15 cellular contexts compared by ENCODE assay signal in genomic region chr19:19534556-19535265, GRCh38. TPM values are rescaled to one million over a fixed set of nuclear protein-coding genes. Genes with fewer than 3 reads are reported as not detected.
DNase-seq lines count a peak whose midpoint lies in the region; FAIRE-seq and TF ChIP-seq lines count a peak whose summit lies in the region.
"Had no signal": no experiment of that assay in that cellular context is flagged by ENCODE, and none has a peak within 500 bp of the region (broad histone marks: within the 10 kb centered on the region; RNA-seq: fewer than 3 reads in every experiment).

No MANE protein-coding gene starts in this region.

- POLR2A ChIA-PET in activated CD4-positive, alpha-beta memory T cell treated with anti-CD3 and anti-CD28 coated beads, Interleukin-2, amount 10 ng/mL, durations not matched to agents 7 days and 5 days (lab: Charles Lee): interaction anchor here (0.8 to 1.0 kb wide), 2 partner anchors 85 to 109 kb away, joined by 3 read pairs; partner anchors contain the start of gene GMIP

- no peak for TF ChIP-seq POLR2A in suprapubic skin (IDR thresholded peaks at IDR 0.05)

- H3K9me3 Mint-ChIP-seq in astrocyte (ENCODE audit: unreplicated experiment) (peaks cover 2% of the 10 kb centered on the region), neural crest cell (no peaks in the 10 kb centered on the region), osteocyte (ENCODE audit: unreplicated experiment) (no peaks in the 10 kb centered on the region)
- no peaks in the 10 kb centered on the region for H3K9me3 Mint-ChIP-seq in activated CD4-positive, alpha-beta memory T cell treated with anti-CD3 and anti-CD28 coated beads, Interleukin-2, amount 10 ng/mL, durations not matched to agents 7 days and 5 days

- H3K4me2 ChIP-seq in astrocyte (ENCODE audit: low read length): no peak overlapping the region
- H3K4me2 ChIP-seq: PC-9 had no signal

- no peak overlapping the region for H3K4me3 ChIP-seq in astrocyte (ENCODE audit: insufficient read depth, low read depth, low read length)
- no peak overlapping the region for H3K4me3 ChIP-seq in suprapubic skin
- H3K4me3 ChIP-seq: PC-9, SK-N-MC had no signal

- H3K9me3 ChIP-seq in astrocyte (ENCODE audit: insufficient read depth, low read depth, low read length): no peaks in the 10 kb centered on the region
- no peaks in the 10 kb centered on the region for H3K9me3 ChIP-seq in suprapubic skin

- no peak for FAIRE-seq in astrocyte (lab: Jason Lieb, UNC)

- H3K4me1 Mint-ChIP-seq in astrocyte (ENCODE audit: low read depth, unreplicated experiment) (peaks cover 29% of the 10 kb centered on the region), neural crest cell (peaks cover 38% of the 10 kb centered on the region), osteocyte (ENCODE audit: unreplicated experiment) (peaks cover 30% of the 10 kb centered on the region)
- peaks cover 21% of the 10 kb centered on the region for H3K4me1 Mint-ChIP-seq in activated CD4-positive, alpha-beta memory T cell treated with anti-CD3 and anti-CD28 coated beads, Interleukin-2, amount 10 ng/mL, durations not matched to agents 7 days and 5 days

- WGBS in suprapubic skin: 81% methylated on average over 25 of the region's 27 CpGs

- peaks cover 22% of the 10 kb centered on the region for H4K20me1 ChIP-seq in astrocyte (ENCODE audit: insufficient read depth, low read length)

- CTCF ChIA-PET in activated CD4-positive, alpha-beta memory T cell treated with anti-CD3 and anti-CD28 coated beads, Interleukin-2, amount 10 ng/mL, durations not matched to agents 7 days and 5 days (lab: Charles Lee): interaction anchor here (1.1 to 1.2 kb wide), 2 partner anchors 19 to 109 kb away, joined by 4 to 5 read pairs; partner anchors contain the start of gene GMIP

- H3K27ac Mint-ChIP-seq in astrocyte (ENCODE audit: unreplicated experiment) (no peak overlapping the region), neural crest cell (ENCODE audit: unreplicated experiment) (no peak overlapping the region), osteocyte (ENCODE audit: unreplicated experiment) (no peak overlapping the region)
- H3K27ac Mint-ChIP-seq in activated CD4-positive, alpha-beta memory T cell treated with anti-CD3 and anti-CD28 coated beads, Interleukin-2, amount 10 ng/mL, durations not matched to agents 7 days and 5 days: no peak overlapping the region

- DNase-seq in ELF-1 (ENCODE audit: low read depth, low spot score) (peak; percentile 57), astrocyte (ENCODE audit: low read depth) (no peak), neural crest cell (ENCODE audit: low read depth, low spot score) (no peak), osteocyte (ENCODE audit: extremely low spot score, unreplicated experiment) (no peak), suprapubic skin (ENCODE audit: low spot score in 2 of 2) (no peak)
- DNase-seq in activated CD4-positive, alpha-beta memory T cell treated with anti-CD3 and anti-CD28 coated beads, Interleukin-2, amount 10 ng/mL, durations not matched to agents 7 days and 5 days: no peak
- DNase-seq: EL, NCI-H1048, NCI-H1436 treated with DMSO at 0.1 percent for 48 hours, NCI-H2029 treated with DMSO at 0.1 percent for 48 hours, NCI-H2171 treated with DMSO at 0.1 percent for 48 hours, NCI-H748 treated with DMSO at 0.1 percent for 48 hours, PC-9 had no signal

- TF ChIP-seq EP300 in suprapubic skin (IDR thresholded peaks at IDR 0.05): no peak

- H3K36me3 Mint-ChIP-seq in astrocyte (ENCODE audit: low read depth, unreplicated experiment) (peaks cover 9% of the 10 kb centered on the region), neural crest cell (ENCODE audit: low read depth) (peaks cover 8% of the 10 kb centered on the region), osteocyte (ENCODE audit: unreplicated experiment) (no peaks in the 10 kb centered on the region)
- H3K36me3 Mint-ChIP-seq in activated CD4-positive, alpha-beta memory T cell treated with anti-CD3 and anti-CD28 coated beads, Interleukin-2, amount 10 ng/mL, durations not matched to agents 7 days and 5 days (ENCODE audit: low read depth): peaks cover 8% of the 10 kb centered on the region

- H3K9ac ChIP-seq in astrocyte (ENCODE audit: low read length): no peak overlapping the region

- peaks cover 14% of the 10 kb centered on the region for H3K27me3 ChIP-seq in astrocyte (ENCODE audit: insufficient read depth, low read length)
- H3K27me3 ChIP-seq in suprapubic skin: no peaks in the 10 kb centered on the region

- H3K36me3 ChIP-seq in astrocyte (ENCODE audit: insufficient read depth, low read length) (no peaks in the 10 kb centered on the region), suprapubic skin (no peaks in the 10 kb centered on the region)

- H3K27me3 Mint-ChIP-seq in astrocyte (ENCODE audit: low read depth, unreplicated experiment): peaks cover 11% of the 10 kb centered on the region
- peaks cover 26% of the 10 kb centered on the region for H3K27me3 Mint-ChIP-seq in neural crest cell (ENCODE audit: low read depth)
- peaks cover 18% of the 10 kb centered on the region for H3K27me3 Mint-ChIP-seq in activated CD4-positive, alpha-beta memory T cell treated with anti-CD3 and anti-CD28 coated beads, Interleukin-2, amount 10 ng/mL, durations not matched to agents 7 days and 5 days
- no peaks in the 10 kb centered on the region for H3K27me3 Mint-ChIP-seq in osteocyte (ENCODE audit: unreplicated experiment)

- no peak overlapping the region for H3K27ac ChIP-seq in astrocyte (ENCODE audit: low read depth, low read length)
- no peak overlapping the region for H3K27ac ChIP-seq in suprapubic skin
- H3K27ac ChIP-seq: C4-2B, PC-9, SK-N-MC had no signal

- H2AFZ ChIP-seq in astrocyte (ENCODE audit: low read depth, low read length): no peak overlapping the region
- H2AFZ ChIP-seq: PC-9 had no signal

- no peaks in the 10 kb centered on the region for H3K4me1 ChIP-seq in astrocyte (ENCODE audit: insufficient read depth, low read length)
- H3K4me1 ChIP-seq in suprapubic skin: peaks cover 27% of the 10 kb centered on the region

- H3K4me3 Mint-ChIP-seq in astrocyte (ENCODE audit: unreplicated experiment): peak overlapping the region; percentile 61
- peak overlapping the region; percentile 47 for H3K4me3 Mint-ChIP-seq in neural crest cell
- no peak overlapping the region for H3K4me3 Mint-ChIP-seq in activated CD4-positive, alpha-beta memory T cell treated with anti-CD3 and anti-CD28 coated beads, Interleukin-2, amount 10 ng/mL, durations not matched to agents 7 days and 5 days
- no peak overlapping the region for H3K4me3 Mint-ChIP-seq in osteocyte (ENCODE audit: unreplicated experiment)

- no peaks in the 10 kb centered on the region for H3K79me2 ChIP-seq in astrocyte (ENCODE audit: insufficient read depth, low read length)

- TF ChIP-seq CTCF in astrocyte (IDR thresholded peaks at IDR 0.05; ENCODE audit: insufficient read depth, low read depth, low read length) (no peak), neural crest cell (conservative IDR thresholded peaks at IDR 0.05) (no peak), osteocyte (IDR thresholded peaks at IDR 0.05) (no peak), suprapubic skin (IDR thresholded peaks at IDR 0.05) (no peak)

RNA-seq across cellular contexts. Expression of gene CILP2, which starts 3.4 kb away (rescaled TPM):
- total RNA-seq in astrocyte (3.9 and 6.0 TPM in 2 replicates), neural crest cell (2.7 and 2.9 TPM in 2 replicates), osteocyte (0.63 and 1.1 TPM in 2 replicates), suprapubic skin (under 1 TPM; 0.15 to 0.44 (median 0.21) TPM)
- total RNA-seq in activated CD4-positive, alpha-beta memory T cell treated with anti-CD3 and anti-CD28 coated beads, Interleukin-2, amount 10 ng/mL, durations not matched to agents 7 days and 5 days: under 1 TPM in 1 of 2 experiments, not detected in 1; 0.08 TPM

RNA-seq across cellular contexts. Expression of gene YJEFN3, which starts 6.0 kb away (rescaled TPM):
- 8.1 and 9.8 TPM in 2 replicates for total RNA-seq in astrocyte
- 15.0 and 18.1 TPM in 2 replicates for total RNA-seq in neural crest cell
- 1 to 10 TPM; 8.2 to 8.7 TPM for total RNA-seq in activated CD4-positive, alpha-beta memory T cell treated with anti-CD3 and anti-CD28 coated beads, Interleukin-2, amount 10 ng/mL, durations not matched to agents 7 days and 5 days
- 6.1 and 6.3 TPM in 2 replicates for total RNA-seq in osteocyte
- 10 to 100 TPM in 1 of 4 donors, 1 to 10 TPM in 3; 1.1 to 12.0 (median 1.7) TPM for total RNA-seq in suprapubic skin

RNA-seq across cellular contexts. Expression of gene NDUFA13, which starts 18.7 kb away (rescaled TPM):
- 311 and 347 TPM in 2 replicates for total RNA-seq in astrocyte
- total RNA-seq in neural crest cell: 371 and 389 TPM in 2 replicates
- 100 to 1,000 TPM; 371 to 388 TPM for total RNA-seq in activated CD4-positive, alpha-beta memory T cell treated with anti-CD3 and anti-CD28 coated beads, Interleukin-2, amount 10 ng/mL, durations not matched to agents 7 days and 5 days
- total RNA-seq in osteocyte: 372 and 376 TPM in 2 replicates
- total RNA-seq in suprapubic skin: 100 to 1,000 TPM in 3 of 4 donors, 10 to 100 TPM in 1; 94.4 to 160 (median 109) TPM

RNA-seq across cellular contexts. Expression of gene TSSK6, which starts 19.4 kb away (rescaled TPM):
- total RNA-seq in astrocyte (1.8 TPM in 2 replicates), neural crest cell (2.7 and 2.9 TPM in 2 replicates), osteocyte (1.7 and 2.0 TPM in 2 replicates), suprapubic skin (1 to 10 TPM; 1.9 to 3.8 (median 3.0) TPM)
- 1 to 10 TPM; 5.3 to 5.7 TPM for total RNA-seq in activated CD4-positive, alpha-beta memory T cell treated with anti-CD3 and anti-CD28 coated beads, Interleukin-2, amount 10 ng/mL, durations not matched to agents 7 days and 5 days

Comparison
In these comparisons a context has a peak if more than half of its experiments do, and no peak if none do; other contexts are left out.
1. H3K4me3 Mint-ChIP-seq: peak in astrocyte (single experiment) and neural crest cell (single experiment); none in activated CD4-positive, alpha-beta memory T cell treated with anti-CD3 and anti-CD28 coated beads, Interleukin-2, amount 10 ng/mL, durations not matched to agents 7 days and 5 days (single experiment) and osteocyte (single experiment).